In the genomic region with DNA sequence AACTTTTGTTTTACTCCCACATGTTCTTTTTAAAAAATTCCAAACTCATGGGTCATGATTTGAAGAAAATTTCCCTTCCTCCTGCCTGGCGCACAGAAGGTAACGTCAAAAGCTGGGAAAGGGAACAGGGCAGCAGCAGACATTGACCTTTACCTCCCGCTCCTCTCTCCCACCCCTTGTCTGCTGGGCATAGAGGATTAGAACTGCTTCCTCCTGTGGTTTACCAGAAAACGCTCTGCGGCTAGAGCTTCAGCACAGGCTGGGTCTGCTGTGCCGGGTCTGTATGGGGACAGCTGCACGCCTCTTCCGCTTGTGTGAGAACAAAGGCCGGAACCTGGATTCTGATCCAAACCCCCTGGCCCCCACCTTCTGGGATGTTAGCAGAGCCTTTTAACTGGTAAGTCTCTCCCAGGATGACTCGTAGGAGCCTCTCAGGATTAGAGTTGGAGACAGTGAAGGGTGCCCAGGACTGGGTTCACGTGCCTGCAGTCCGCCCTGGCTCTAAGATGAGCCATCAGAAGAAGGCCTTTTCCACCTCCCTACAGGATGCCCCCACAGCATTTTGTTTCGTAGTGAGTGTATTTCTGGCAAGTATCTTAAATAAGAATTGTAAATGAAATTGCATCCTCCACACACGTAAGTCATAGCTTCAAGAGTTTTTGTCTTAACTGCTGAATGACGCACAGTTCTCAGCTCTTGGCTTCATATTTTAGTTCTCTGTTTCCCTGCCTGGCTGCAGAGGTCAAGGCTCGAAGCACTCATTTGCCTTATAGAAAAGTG, we compare ENCODE assay signal across 8 cellular contexts. TPM values are rescaled to one million over a fixed set of nuclear protein-coding genes. Genes with fewer than 3 reads are reported as not detected.
DNase-seq lines count a peak whose midpoint lies in the region; ATAC-seq and TF ChIP-seq lines count a peak whose summit lies in the region.

No MANE protein-coding gene starts in this region.

- DNase-seq in activated T-cell treated with anti-CD3 and anti-CD28 coated beads for 1 hour (ENCODE audit: low read depth) (peak; percentile 20), activated T-cell treated with anti-CD3 and anti-CD28 coated beads for 4 hours (no peak), WERI-Rb-1 (peak; percentile 86), dermis microvascular lymphatic vessel endothelial cell (ENCODE audit: low read depth in 2 of 2) (peak; percentile 79 to 83), natural killer cell (no peak), AG08395 (ENCODE audit: low spot score) (no peak), G401 (ENCODE audit: low spot score) (no peak)

- H3K27ac ChIP-seq in WERI-Rb-1 (peak overlapping the region; percentile 81), thymus (ENCODE audit: low read depth) (peak overlapping the region; percentile 67)

- in situ Hi-C loops in G401 (cut with HindIII; ENCODE audit: low sequenced_read_pairs): no loop called here

- H3K36me3 ChIP-seq in WERI-Rb-1: no peaks in the 10 kb centered on the region; the same call in 1 of the 2 replicates
- H3K36me3 ChIP-seq in thymus (ENCODE audit: control insufficient read depth, insufficient read depth): no peaks in the 10 kb centered on the region

- no peaks in the 10 kb centered on the region for H3K27me3 Mint-ChIP-seq in natural killer cell (ENCODE audit: low read depth in 2 of 2)

- H3K4me1 ChIP-seq in thymus (ENCODE audit: control insufficient read depth, insufficient read depth, low read length): peaks cover 39% of the 10 kb centered on the region

- no peaks in the 10 kb centered on the region for H3K9me3 Mint-ChIP-seq in natural killer cell

- peak; percentile 43 to 52 (median 45) for ATAC-seq in natural killer cell

- H3K9me3 ChIP-seq in WERI-Rb-1 (ENCODE audit: severe bottlenecking) (no peaks in the 10 kb centered on the region), thymus (ENCODE audit: control insufficient read depth) (no peaks in the 10 kb centered on the region)

- H3K4me3 ChIP-seq in WERI-Rb-1 (ENCODE audit: low read depth, low read length) (no peak overlapping the region), thymus (ENCODE audit: low read length) (peak overlapping the region; percentile 1)

- peaks cover 42 to 46% of the 10 kb centered on the region in 2 donors for H3K4me1 Mint-ChIP-seq in natural killer cell

- TF ChIP-seq CTCF in WERI-Rb-1 (IDR thresholded peaks at IDR 0.05; ENCODE audit: low read depth, low read length) (no peak), natural killer cell (IDR thresholded peaks at IDR 0.05) (no peak)

- H3K27ac Mint-ChIP-seq in natural killer cell: peak overlapping the region in 1 of 2 donors; percentile 38

- peak overlapping the region; percentile 67 for H3K4me3 Mint-ChIP-seq in natural killer cell

- H3K27me3 ChIP-seq in WERI-Rb-1 (ENCODE audit: insufficient read depth, low read depth, severe bottlenecking) (no peaks in the 10 kb centered on the region), thymus (ENCODE audit: control insufficient read depth, insufficient read depth) (no peaks in the 10 kb centered on the region)

- intact Hi-C loops in natural killer cell (cut with micrococcal nuclease): no loop called here

- 16% methylated on average over 16 of the region's 16 CpGs for WGBS in thymus

- H3K36me3 Mint-ChIP-seq in natural killer cell: no peaks in the 10 kb centered on the region

RNA-seq across cellular contexts. Expression of gene H6PD, which starts 5.2 kb away (rescaled TPM):
- total RNA-seq in dermis microvascular lymphatic vessel endothelial cell: 14.0 and 31.2 TPM in 2 replicates
- total RNA-seq in natural killer cell: 10 to 100 TPM; 24.3 to 37.1 (median 31.2) TPM
- polyA plus RNA-seq in thymus: 18.6 TPM
- total RNA-seq in G401 (2014; rRNA removed; shearing (Covaris generic)): 14.0 and 17.6 TPM in 2 replicates

RNA-seq across cellular contexts. Expression of gene SPSB1, which starts 52.9 kb away (rescaled TPM):
- total RNA-seq in dermis microvascular lymphatic vessel endothelial cell (26.4 and 68.9 TPM in 2 replicates), natural killer cell (1 to 10 TPM in 2 of 3 donors, under 1 TPM in 1; 0.82 to 3.0 (median 1.5) TPM)
- 12.9 TPM for polyA plus RNA-seq in thymus
- 25.1 and 38.8 TPM in 2 replicates for total RNA-seq in G401 (2014; rRNA removed; shearing (Covaris generic))

Comparison
In these comparisons a context has a peak if more than half of its experiments do, and no peak if none do; other contexts are left out.
1. DNase-seq: peak in activated T-cell treated with anti-CD3 and anti-CD28 coated beads for 1 hour (single experiment), WERI-Rb-1 (single experiment) and dermis microvascular lymphatic vessel endothelial cell (2 of 2); none in activated T-cell treated with anti-CD3 and anti-CD28 coated beads for 4 hours (single experiment), natural killer cell (single experiment), AG08395 (single experiment) and G401 (single experiment).